ENCODE assay signal across 21 cellular contexts in genomic region chr2:54310961-54311360, GRCh38.
"Had no signal": no experiment of that assay in that cellular context is flagged by ENCODE, and none has a peak within 500 bp of the region (broad histone marks: within the 10 kb centered on the region; RNA-seq: fewer than 3 reads in every experiment).

No MANE protein-coding gene starts in this region.

- H3K36me3 ChIP-seq: brain microvascular endothelial cell, heart left ventricle, pancreas, prostate gland, thoracic aorta had no signal

- H3K27ac ChIP-seq: brain microvascular endothelial cell, coronary artery, foreskin keratinocyte, heart left ventricle, pancreas, prostate gland, skin epidermis, thoracic aorta had no signal

- ATAC-seq: activated CD8-positive, alpha-beta T cell treated with anti-CD3 and anti-CD28 coated beads for 36 hours; activated T-cell treated with anti-CD3 and anti-CD28 coated beads, Interleukin-2, amount 50 U/mL, for 4 hours; activated T-helper 17 cell treated with anti-CD3 and anti-CD28 coated beads, Interleukin-2, amount 50 U/mL, for 72 hours; esophagus mucosa; foreskin keratinocyte; pancreas had no signal

- H3K27me3 ChIP-seq: brain microvascular endothelial cell, foreskin keratinocyte, heart left ventricle, pancreas had no signal

- H3K4me1 ChIP-seq: pancreas, prostate gland had no signal

- DNase-seq: activated B cell treated with CpG ODN at 0.5 μM for 24 hours; activated CD4-positive, alpha-beta T cell treated with anti-CD3 and anti-CD28 coated beads, Interleukin-2, amount 50 U/mL, for 1 hour; activated CD8-positive, alpha-beta T cell treated with anti-CD3 and anti-CD28 coated beads for 36 hours; activated gamma-delta T cell treated with Interleukin-2 at 50 U/mL for 16 hours; activated naive CD4-positive, alpha-beta T cell treated with anti-CD3 and anti-CD28 coated beads, Interleukin-2, amount 50 U/mL, for 16 hours; activated T-cell treated with anti-CD3 and anti-CD28 coated beads, Interleukin-2, amount 50 U/mL, for 4 hours; amniotic stem cell; brain microvascular endothelial cell; foreskin keratinocyte; heart left ventricle; naive B cell; pancreas; stimulated activated CD4-positive, alpha-beta T cell treated with anti-CD3 and anti-CD28 coated beads, Interleukin-12 subunit alpha, Interleukin-12 subunit beta, amount 100 ng/mL, for 4 hours; stimulated activated CD4-positive, alpha-beta T cell treated with anti-CD3 and anti-CD28 coated beads, Interleukin-4, amount 100 ng/mL, for 1 hour; trophoblast cell had no signal

- H3K9me3 ChIP-seq: pancreas, prostate gland, thoracic aorta had no signal

- H3K4me3 ChIP-seq: coronary artery, heart left ventricle, pancreas, prostate gland, skin epidermis, thoracic aorta had no signal
